ENCODE assay signal across 20 cellular contexts in the genomic region with DNA sequence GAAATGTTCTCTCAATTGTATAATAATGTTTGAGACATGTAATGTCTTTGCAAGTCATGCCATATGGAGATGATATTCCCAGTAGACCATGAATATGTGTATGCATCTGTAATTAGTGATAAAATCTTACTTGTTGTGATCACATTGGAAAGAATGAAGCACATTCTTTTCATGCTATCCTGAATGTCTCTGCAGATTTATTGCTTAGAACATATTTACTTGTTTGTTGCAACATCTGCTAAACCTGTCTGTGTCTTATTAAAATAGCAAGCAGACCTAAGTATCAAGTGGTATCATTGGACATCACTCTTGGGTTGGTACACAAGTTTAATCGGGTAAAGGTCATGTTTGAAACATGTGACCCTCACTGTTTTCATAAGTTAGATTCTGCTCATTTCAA.
"Had no signal": no experiment of that assay in that cellular context is flagged by ENCODE, and none has a peak within 500 bp of the region (broad histone marks: within the 10 kb centered on the region; RNA-seq: fewer than 3 reads in every experiment).

No MANE protein-coding gene starts in this region.

- H3K9me3 Mint-ChIP-seq: activated CD4-positive, alpha-beta memory T cell treated with anti-CD3 and anti-CD28 coated beads, Interleukin-2, amount 10 ng/mL, durations not matched to agents 7 days and 5 days; activated CD4-positive, alpha-beta T cell treated with anti-CD3 and anti-CD28 coated beads, Interleukin-2, amount 10 ng/mL, durations not matched to agents 24 days and 14 days; activated naive CD4-positive, alpha-beta T cell treated with anti-CD3 and anti-CD28 coated beads, Interleukin-2, amount 10 ng/mL, durations not matched to agents 7 days and 5 days; memory B cell; natural killer cell treated with Interleukin-12 subunit alpha and Interleukin-12 subunit beta and Interleukin-15 and Interleukin-18, amount 100 ng/mL, for 72 hours; stimulated activated naive CD8-positive, alpha-beta T cell treated with anti-CD3 and anti-CD28 coated beads, Interleukin-15, Interleukin-2, amounts not matched to agents 100 ng/mL and 50 ng/mL, for 24 hours had no signal

- H3K4me1 ChIP-seq: prostate gland, right atrium auricular region, thyroid gland had no signal

- H3K27me3 Mint-ChIP-seq: activated CD4-positive, alpha-beta memory T cell treated with anti-CD3 and anti-CD28 coated beads, Interleukin-2, amount 10 ng/mL, durations not matched to agents 7 days and 5 days; activated CD4-positive, alpha-beta T cell treated with anti-CD3 and anti-CD28 coated beads, Interleukin-2, amount 10 ng/mL, durations not matched to agents 24 days and 14 days; activated naive CD4-positive, alpha-beta T cell treated with anti-CD3 and anti-CD28 coated beads, Interleukin-2, amount 10 ng/mL, durations not matched to agents 7 days and 5 days; memory B cell; natural killer cell treated with Interleukin-12 subunit alpha and Interleukin-12 subunit beta and Interleukin-15 and Interleukin-18, amount 100 ng/mL, for 72 hours; stimulated activated naive CD8-positive, alpha-beta T cell treated with anti-CD3 and anti-CD28 coated beads, Interleukin-15, Interleukin-2, amounts not matched to agents 100 ng/mL and 50 ng/mL, for 24 hours; T-helper 17 cell had no signal

- H3K36me3 ChIP-seq: ovary, prostate gland, right atrium auricular region, thyroid gland had no signal

- H3K27ac Mint-ChIP-seq: activated CD4-positive, alpha-beta memory T cell treated with anti-CD3 and anti-CD28 coated beads, Interleukin-2, amount 10 ng/mL, durations not matched to agents 7 days and 5 days; activated CD4-positive, alpha-beta T cell treated with anti-CD3 and anti-CD28 coated beads, Interleukin-2, amount 10 ng/mL, durations not matched to agents 24 days and 14 days; activated naive CD4-positive, alpha-beta T cell treated with anti-CD3 and anti-CD28 coated beads, Interleukin-2, amount 10 ng/mL, durations not matched to agents 7 days and 5 days; activated T-cell treated with anti-CD3 and anti-CD28 coated beads, Interleukin-2, amount 50 U/mL, for 72 hours; memory B cell; natural killer cell treated with Interleukin-12 subunit alpha and Interleukin-12 subunit beta and Interleukin-15 and Interleukin-18, amount 100 ng/mL, for 72 hours; stimulated activated naive CD8-positive, alpha-beta T cell treated with anti-CD3 and anti-CD28 coated beads, Interleukin-15, Interleukin-2, amounts not matched to agents 100 ng/mL and 50 ng/mL, for 24 hours; T-helper 17 cell had no signal

- DNase-seq: activated CD4-positive, alpha-beta memory T cell treated with anti-CD3 and anti-CD28 coated beads, Interleukin-2, amount 10 ng/mL, durations not matched to agents 7 days and 5 days; activated CD4-positive, alpha-beta T cell treated with anti-CD3 and anti-CD28 coated beads, Interleukin-2, amount 10 ng/mL, durations not matched to agents 24 days and 14 days; activated effector memory CD4-positive, alpha-beta T cell treated with Interleukin-2 at 50 U/mL for 16 hours; activated naive CD4-positive, alpha-beta T cell treated with anti-CD3 and anti-CD28 coated beads, Interleukin-2, amount 10 ng/mL, durations not matched to agents 7 days and 5 days; activated T-cell treated with anti-CD3 and anti-CD28 coated beads, Interleukin-2, amount 50 U/mL, for 72 hours; cerebellar nuclear complex; cortex of kidney; effector CD4-positive, alpha-beta T cell; left colon; ovary; stimulated activated CD4-positive, alpha-beta T cell treated with anti-CD3 and anti-CD28 coated beads, Interleukin-12 subunit alpha, Interleukin-12 subunit beta, amount 100 ng/mL, for 4 hours; stimulated activated CD4-positive, alpha-beta T cell treated with anti-CD3 and anti-CD28 coated beads, Interleukin-4, amount 100 ng/mL, for 4 hours; substantia nigra; T-helper 17 cell; thyroid gland had no signal

- ATAC-seq: activated T-cell treated with anti-CD3 and anti-CD28 coated beads, Interleukin-2, amount 50 U/mL, for 72 hours; left colon; natural killer cell treated with Interleukin-12 subunit alpha and Interleukin-12 subunit beta and Interleukin-15 and Interleukin-18, amount 100 ng/mL, for 72 hours; T-helper 17 cell had no signal

- H3K4me1 Mint-ChIP-seq: activated CD4-positive, alpha-beta memory T cell treated with anti-CD3 and anti-CD28 coated beads, Interleukin-2, amount 10 ng/mL, durations not matched to agents 7 days and 5 days; activated CD4-positive, alpha-beta T cell treated with anti-CD3 and anti-CD28 coated beads, Interleukin-2, amount 10 ng/mL, durations not matched to agents 24 days and 14 days; activated naive CD4-positive, alpha-beta T cell treated with anti-CD3 and anti-CD28 coated beads, Interleukin-2, amount 10 ng/mL, durations not matched to agents 7 days and 5 days; T-helper 17 cell had no signal

- H3K27me3 ChIP-seq: ovary, right atrium auricular region, thyroid gland had no signal

- H3K4me3 ChIP-seq: ovary, prostate gland, right atrium auricular region, thyroid gland had no signal

- H3K4me3 Mint-ChIP-seq: activated CD4-positive, alpha-beta memory T cell treated with anti-CD3 and anti-CD28 coated beads, Interleukin-2, amount 10 ng/mL, durations not matched to agents 7 days and 5 days; activated CD4-positive, alpha-beta T cell treated with anti-CD3 and anti-CD28 coated beads, Interleukin-2, amount 10 ng/mL, durations not matched to agents 24 days and 14 days; activated naive CD4-positive, alpha-beta T cell treated with anti-CD3 and anti-CD28 coated beads, Interleukin-2, amount 10 ng/mL, durations not matched to agents 7 days and 5 days; activated T-cell treated with anti-CD3 and anti-CD28 coated beads, Interleukin-2, amount 50 U/mL, for 72 hours; memory B cell; natural killer cell treated with Interleukin-12 subunit alpha and Interleukin-12 subunit beta and Interleukin-15 and Interleukin-18, amount 100 ng/mL, for 72 hours; stimulated activated naive CD8-positive, alpha-beta T cell treated with anti-CD3 and anti-CD28 coated beads, Interleukin-15, Interleukin-2, amounts not matched to agents 100 ng/mL and 50 ng/mL, for 24 hours; T-helper 17 cell had no signal

- H3K36me3 Mint-ChIP-seq: activated naive CD4-positive, alpha-beta T cell treated with anti-CD3 and anti-CD28 coated beads, Interleukin-2, amount 10 ng/mL, durations not matched to agents 7 days and 5 days; memory B cell; natural killer cell treated with Interleukin-12 subunit alpha and Interleukin-12 subunit beta and Interleukin-15 and Interleukin-18, amount 100 ng/mL, for 72 hours had no signal

- H3K9me3 ChIP-seq: ovary, prostate gland, right atrium auricular region, thyroid gland had no signal
